In the genomic region with DNA sequence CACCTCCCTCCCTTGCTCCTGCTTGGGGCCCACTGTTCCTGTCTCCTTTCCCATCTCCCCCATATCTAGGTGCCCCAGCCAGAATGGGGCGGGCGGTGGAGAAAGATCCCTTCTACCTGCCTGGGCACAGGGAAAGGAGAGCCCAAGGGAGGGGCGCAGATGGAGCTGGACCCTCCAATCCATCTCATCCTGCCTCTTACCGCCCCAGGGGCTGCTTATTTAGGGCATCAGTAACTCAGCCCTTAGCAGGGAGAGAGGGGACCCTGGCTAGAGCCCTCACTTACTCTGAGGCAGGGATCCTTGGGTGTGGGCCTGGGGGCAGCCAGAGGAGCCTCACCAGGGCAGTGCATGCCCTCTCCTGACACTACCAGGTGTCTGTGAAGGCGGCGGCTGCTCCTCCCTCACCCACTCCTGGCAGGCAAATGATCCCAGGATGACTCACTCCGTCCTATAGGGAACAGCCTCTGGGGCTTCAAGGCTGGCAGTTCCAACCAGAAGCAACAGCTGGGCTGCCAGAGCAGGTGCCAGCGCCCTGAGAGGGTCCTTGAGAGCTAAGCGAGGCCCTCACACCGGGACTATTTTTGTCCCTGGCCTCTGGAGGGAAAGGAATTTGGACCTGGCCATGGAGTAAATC, we compare ENCODE assay signal across 1 cellular context.
TF ChIP-seq lines count a peak whose summit lies in the region.

No MANE protein-coding gene starts in this region.

TF ChIP-seq in HEK293T, 16 proteins besides CTCF, POLR2A, EP300 and RAD21 (continued from another document):
- TF ChIP-seq L3MBTL2 (conservative IDR thresholded peaks at IDR 0.05) (no peak), PKNOX1 (IDR thresholded peaks at IDR 0.05) (no peak), FOXA1 (IDR thresholded peaks at IDR 0.05) (no peak), BHLHE40 (IDR thresholded peaks at IDR 0.05; ENCODE audit: borderline replicate concordance) (no peak), LEF1 (IDR thresholded peaks at IDR 0.05; ENCODE audit: borderline replicate concordance) (no peak)
